In the genomic region with DNA sequence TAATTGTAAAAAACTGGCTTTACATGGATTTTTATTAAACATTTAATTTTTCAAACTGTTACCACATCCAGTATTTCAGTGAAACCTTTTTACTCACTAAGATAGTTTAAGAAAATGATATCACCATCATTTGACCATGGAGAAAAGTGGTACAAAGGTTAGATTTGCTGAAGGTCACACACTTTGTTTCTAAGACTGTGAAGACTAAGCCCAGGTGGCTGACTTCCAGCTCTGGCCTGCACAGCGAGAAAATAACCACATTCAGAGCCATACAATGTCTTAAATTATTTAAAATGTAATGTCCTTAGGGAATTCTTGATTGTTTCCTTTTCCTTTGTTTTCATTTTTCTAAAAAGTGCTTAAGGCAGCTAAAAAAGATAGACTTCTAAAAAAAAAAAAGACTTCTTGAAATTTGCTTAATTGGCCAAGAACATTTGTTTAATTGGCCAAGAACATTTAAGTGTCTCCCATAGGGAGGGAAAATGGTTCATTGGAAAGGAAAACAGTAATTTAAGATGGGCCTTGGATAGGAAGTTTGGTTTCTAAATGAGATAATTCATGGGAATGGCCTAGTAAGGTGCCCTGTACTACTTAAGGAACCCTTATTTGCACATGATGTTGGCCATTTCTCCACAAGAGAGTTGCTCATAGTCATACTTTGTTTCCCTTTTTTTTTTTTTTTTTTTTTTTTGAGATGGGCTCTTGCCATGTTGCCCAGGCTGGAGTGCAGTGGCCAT, we compare ENCODE assay signal across 21 cellular contexts.
"Had no signal": no experiment of that assay in that cellular context is flagged by ENCODE, and none has a peak within 500 bp of the region (broad histone marks: within the 10 kb centered on the region; RNA-seq: fewer than 3 reads in every experiment).

No MANE protein-coding gene starts in this region.

- ATAC-seq: activated CD4-positive, alpha-beta T cell treated with anti-CD3 and anti-CD28 coated beads for 36 hours; effector memory CD8-positive, alpha-beta T cell; lower lobe of right lung had no signal

- H3K36me3 ChIP-seq: ascending aorta, lower lobe of right lung, neutrophil, right atrium auricular region, suprapubic skin, WERI-Rb-1 had no signal

- H3K4me3 ChIP-seq: ascending aorta, hepatocyte, lower lobe of right lung, right atrium auricular region, smooth muscle cell, suprapubic skin had no signal

- H3K27ac ChIP-seq: ascending aorta, hepatocyte, lower lobe of right lung, neutrophil, right atrium auricular region, suprapubic skin, WERI-Rb-1 had no signal

- H3K27me3 ChIP-seq: ascending aorta, hepatocyte, right atrium auricular region, suprapubic skin had no signal

- H3K9me3 ChIP-seq: ascending aorta, lower lobe of right lung, neutrophil, right atrium auricular region, SK-N-SH, suprapubic skin had no signal

- H3K4me1 ChIP-seq: ascending aorta, lower lobe of right lung, suprapubic skin had no signal

- DNase-seq: activated CD4-positive, alpha-beta memory T cell treated with anti-CD3 and anti-CD28 coated beads, Interleukin-2, amount 10 ng/mL, durations not matched to agents 7 days and 5 days; activated CD4-positive, alpha-beta T cell treated with anti-CD3 and anti-CD28 coated beads for 36 hours; activated gamma-delta T cell treated with Interleukin-2 at 50 U/mL for 16 hours; activated naive CD8-positive, alpha-beta T cell treated with anti-CD3 and anti-CD28 coated beads for 36 hours; activated T-cell treated with anti-CD3 and anti-CD28 coated beads, Interleukin-2, amount 50 U/mL, for 48 hours; central memory CD4-positive, alpha-beta T cell; effector memory CD8-positive, alpha-beta T cell; kidney glomerular epithelial cell; lower lobe of right lung; midbrain; naive B cell; SK-N-SH; stimulated activated naive CD4-positive, alpha-beta T cell treated with Interleukin-2 at 50 U/mL for 16 hours; T-helper 1 cell; WERI-Rb-1 had no signal
